ENCODE assay signal across 10 cellular contexts in genomic region chr2:29090311-29090710, GRCh38. TPM values are rescaled to one million over a fixed set of nuclear protein-coding genes. Genes with fewer than 3 reads are reported as not detected.
DNase-seq lines count a peak whose midpoint lies in the region; TF ChIP-seq lines count a peak whose summit lies in the region.
"Not testable (repeated sequence)": the region's sequence is repeated elsewhere in the genome, so short reads cannot be mapped to it uniquely, and the experiment has no call there.
"Had no signal": no experiment of that assay in that cellular context is flagged by ENCODE, and none has a peak within 500 bp of the region (broad histone marks: within the 10 kb centered on the region; RNA-seq: fewer than 3 reads in every experiment).

No MANE protein-coding gene starts in this region.

- H3K36me3 ChIP-seq in MG63; esophagus muscularis mucosa; mesenchymal stem cell (ENCODE audit: control insufficient read depth in 1 of 2, insufficient read depth in 2 of 2, low read depth in 1 of 2, low read length in 2 of 2): not testable (repeated sequence)

- H3K9ac ChIP-seq in mesenchymal stem cell (ENCODE audit: low read length) = not testable (repeated sequence)

- TF ChIP-seq CTCF in HFFc6 (IDR thresholded peaks at IDR 0.05); esophagus muscularis mucosa (IDR thresholded peaks at IDR 0.05): not testable (repeated sequence)

- H3K4me2 ChIP-seq in mesenchymal stem cell (ENCODE audit: low read length, poor library complexity, severe bottlenecking) = not testable (repeated sequence)

- not testable (repeated sequence) for H3K79me1 ChIP-seq in mesenchymal stem cell (replicated peaks; ENCODE audit: low read length, poor library complexity, severe bottlenecking)

- not testable (repeated sequence) for H3K9me3 Mint-ChIP-seq in HFFc6

- not testable (repeated sequence) for H4K91ac ChIP-seq in mesenchymal stem cell (ENCODE audit: low read length)

- intact Hi-C loops in esophagus muscularis mucosa (cut with DNase I) = not testable (repeated sequence)

- H3K4me1 Mint-ChIP-seq in HFFc6 (ENCODE audit: low read depth) = peaks cover 24% of the 10 kb centered on the region

- H3K27ac ChIP-seq in esophagus muscularis mucosa (replicated peaks in 1 of 4); mesenchymal stem cell (ENCODE audit: low read length, poor library complexity, severe bottlenecking): not testable (repeated sequence)

- 93% methylated on average over 7 of the region's 7 CpGs for WGBS in esophagus muscularis mucosa
- 75% methylated on average over 7 of the region's 7 CpGs for WGBS in mesenchymal stem cell

- not testable (repeated sequence) for H3K9me3 ChIP-seq in MG63; esophagus muscularis mucosa; mesenchymal stem cell (ENCODE audit: control insufficient read depth, low read length)

- H4K8ac ChIP-seq in mesenchymal stem cell (ENCODE audit: low read length) = not testable (repeated sequence)

- not testable (repeated sequence) for H3K23ac ChIP-seq in mesenchymal stem cell (ENCODE audit: low read length in 2 of 2)

- peak overlapping the region; percentile 13; the same call in 1 of the 2 replicates for H3K4me3 Mint-ChIP-seq in HFFc6

- not testable (repeated sequence) for TF ChIP-seq POLR2A in esophagus muscularis mucosa (IDR thresholded peaks at IDR 0.05; ENCODE audit: low read depth)

- not testable (repeated sequence) for H3K27me3 Mint-ChIP-seq in HFFc6 (ENCODE audit: insufficient read depth)

- not testable (repeated sequence) for H2BK12ac ChIP-seq in mesenchymal stem cell (ENCODE audit: low read length in 2 of 2)

- H3K27ac Mint-ChIP-seq in HFFc6 = not testable (repeated sequence)

- not testable (repeated sequence) for H2AFZ ChIP-seq in mesenchymal stem cell (ENCODE audit: low read depth, low read length)

- peak; percentile 80 for DNase-seq in A172 (ENCODE audit: low spot score)
- peak; percentile 62 for DNase-seq in ELR (ENCODE audit: low read depth)
- peak; percentile 35 for DNase-seq in HFFc6
- peak; percentile 36 for DNase-seq in MG63
- peak; percentile 35 for DNase-seq in RKO (ENCODE audit: low spot score)
- peak; percentile 29 for DNase-seq in amniotic epithelial cell (ENCODE audit: low read depth)
- DNase-seq in esophagus muscularis mucosa (ENCODE audit: extremely low spot score) = peak; percentile 62
- DNase-seq in mesenchymal stem cell = peak; percentile 37

- not testable (repeated sequence) for H2BK120ac ChIP-seq in mesenchymal stem cell (ENCODE audit: low read depth, low read length)

- peak overlapping the region in 1 of 2 experiments; percentile 21 for H3K18ac ChIP-seq in mesenchymal stem cell (ENCODE audit: low read depth in 1 of 2, low read length in 2 of 2)

- not testable (repeated sequence) for H2AK5ac ChIP-seq in mesenchymal stem cell (ENCODE audit: low read length, severe bottlenecking)

- not testable (repeated sequence) for H2BK5ac ChIP-seq in mesenchymal stem cell (ENCODE audit: low read depth, low read length, poor library complexity, severe bottlenecking)

- not testable (repeated sequence) for H3K4me3 ChIP-seq in MG63; esophagus muscularis mucosa; mesenchymal stem cell (ENCODE audit: insufficient read depth in 1 of 2, low read depth in 1 of 2, low read length in 2 of 2)

- H3K27me3 ChIP-seq in MG63; esophagus muscularis mucosa; mesenchymal stem cell (ENCODE audit: control insufficient read depth in 1 of 2, insufficient read depth in 1 of 2, low read length in 2 of 2): not testable (repeated sequence)

- not testable (repeated sequence) for H3K4me1 ChIP-seq in esophagus muscularis mucosa; mesenchymal stem cell (ENCODE audit: control insufficient read depth, insufficient read depth, low read depth, low read length)

- not testable (repeated sequence) for H2BK15ac ChIP-seq in mesenchymal stem cell (ENCODE audit: low read depth, poor library complexity, severe bottlenecking)

- H3K14ac ChIP-seq in mesenchymal stem cell (ENCODE audit: low read length in 2 of 2) = not testable (repeated sequence)

- not testable (repeated sequence) for H3K4ac ChIP-seq in mesenchymal stem cell (ENCODE audit: low read depth in 1 of 2, low read length in 2 of 2)

- H3K36me3 Mint-ChIP-seq in HFFc6 (ENCODE audit: low read depth) = not testable (repeated sequence)

- TF ChIP-seq EP300 in esophagus muscularis mucosa (IDR thresholded peaks at IDR 0.05) = not testable (repeated sequence)

RNA-seq across cellular contexts. Expression of gene PCARE, which starts 16.0 kb away (rescaled TPM):
- not detected in 2 replicates for total RNA-seq in A172 (2014; rRNA removed; shearing (Covaris generic))
- not detected for total RNA-seq in HFFc6 (2021; fragmentation: NEBNext Ultra II Directional; extraction: Animal tissue kit (Norgen Biotek cat#: 25700))
- not detected in 2 replicates for total RNA-seq in MG63 (2014; rRNA removed; shearing (Covaris generic); ENCODE audit: low replicate concordance)
- total RNA-seq in esophagus muscularis mucosa = not detected
- polyA plus RNA-seq in mesenchymal stem cell (2013, experiment 1 of 2) = not detected
- polyA plus RNA-seq in mesenchymal stem cell (2013, experiment 2 of 2) = not detected
- total RNA-seq: CD4-positive, CD25-positive, alpha-beta regulatory T cell had no signal
- polyA plus RNA-seq: CD4-positive, CD25-positive, alpha-beta regulatory T cell; IgD-negative memory B cell had no signal

RNA-seq across cellular contexts. Expression of gene CLIP4, which starts 24.9 kb away (rescaled TPM):
- 26.9 and 40.2 TPM in 2 replicates for total RNA-seq in A172 (2014; rRNA removed; shearing (Covaris generic))
- 10 to 100 TPM; 33.7 to 40.9 (median 36.6) TPM for total RNA-seq in HFFc6 (2021; fragmentation: NEBNext Ultra II Directional; extraction: Animal tissue kit (Norgen Biotek cat#: 25700))
- total RNA-seq in MG63 (2014; rRNA removed; shearing (Covaris generic); ENCODE audit: low replicate concordance) = 15.3 and 24.3 TPM in 2 replicates
- total RNA-seq in esophagus muscularis mucosa = 10 to 100 TPM; 58.5 to 83.1 (median 66.8) TPM
- 15.4 TPM for polyA plus RNA-seq in mesenchymal stem cell (2013, experiment 1 of 2)
- 16.1 TPM for polyA plus RNA-seq in mesenchymal stem cell (2013, experiment 2 of 2)

Comparison
In these comparisons a context has a peak if more than half of its experiments do, and no peak if none do; other contexts are left out.
1. DNase-seq: peak in every context shown above with its lines; median percentile 80 in A172; 62 in ELR; 62 in esophagus muscularis mucosa; 37 in mesenchymal stem cell; 36 in MG63; 35 in HFFc6; 35 in RKO; 29 in amniotic epithelial cell.